ENCODE assay signal across 8 cellular contexts in the genomic region with DNA sequence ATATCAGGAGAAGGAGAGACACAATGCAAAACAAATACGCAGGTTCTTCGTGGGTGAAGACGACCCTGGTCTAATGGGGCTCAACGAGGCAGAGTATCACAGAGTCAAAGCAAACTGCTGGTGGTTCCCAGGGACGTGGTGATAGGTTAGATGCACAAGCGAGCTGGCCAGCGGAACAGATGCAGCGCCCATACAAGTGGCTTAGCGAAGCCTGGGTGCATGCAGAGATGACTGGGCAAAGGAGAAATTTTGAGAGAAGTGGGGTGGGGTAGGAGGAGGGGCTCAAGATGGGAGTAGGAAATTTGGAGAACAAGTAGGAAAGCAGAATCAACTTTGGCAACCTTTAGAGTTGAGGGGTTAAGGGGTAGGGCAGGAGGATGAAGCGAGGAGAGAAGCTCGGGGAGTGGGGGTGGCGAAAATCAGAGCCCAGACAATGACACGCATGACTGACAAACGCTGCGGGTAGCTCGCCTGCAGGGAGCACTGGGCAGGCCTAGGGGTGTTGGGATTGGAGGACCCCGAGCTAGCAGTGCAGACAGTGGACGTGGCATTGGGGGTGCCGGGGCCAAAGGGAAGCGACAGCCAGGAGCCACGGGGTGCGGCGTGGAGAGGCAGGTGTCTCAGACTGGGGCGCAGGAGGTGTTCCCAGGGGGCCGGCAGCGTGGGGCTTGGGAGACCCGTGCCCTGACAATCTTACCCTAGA. TPM values are rescaled to one million over a fixed set of nuclear protein-coding genes. Genes with fewer than 3 reads are reported as not detected.
DNase-seq lines count a peak whose midpoint lies in the region; ATAC-seq and TF ChIP-seq lines count a peak whose summit lies in the region.

No MANE protein-coding gene starts in this region.

- peaks cover 12 to 16% of the 10 kb centered on the region in 2 experiments for H3K4me1 ChIP-seq in neutrophil (ENCODE audit: control insufficient read depth in 1 of 2, insufficient read depth in 1 of 2, low read depth in 1 of 2, low read length in 1 of 2)
- H3K4me1 ChIP-seq in aorta (ENCODE audit: control insufficient read depth in 1 of 2, insufficient read depth in 2 of 2, low read length in 2 of 2), result peaks cover 0 to 5% of the 10 kb centered on the region in 2 donors

- WGBS in aorta, 2 donors, result 0 to 1% methylated on average over 27 of the region's 27 CpGs

- intact Hi-C loops in aorta (cut with DNase I), result no loop called here

- H3K27ac ChIP-seq in AG04450 (ENCODE audit: low read depth, low read length), result peak overlapping the region; percentile 79
- peak overlapping the region; percentile 36 for H3K27ac ChIP-seq in neutrophil
- H3K27ac ChIP-seq in aorta (ENCODE audit: low read depth in 1 of 2, low read length in 2 of 2), result peak overlapping the region; percentile 62 to 70

- DNase-seq in AG04450 (ENCODE audit: low read depth, low spot score) (no peak), NCI-H524 treated with DMSO at 0.1 percent for 48 hours (lab: John Stamatoyannopoulos, UW) (peak; percentile 44), fibroblast of villous mesenchyme (ENCODE audit: low read depth) (peak; percentile 68), aorta (peak; percentile 64 to 81)
- peak; percentile 64 to 69 for DNase-seq in activated T-cell treated with anti-CD3 and anti-CD28 coated beads, Interleukin-2, amount 50 U/mL, for 48 hours

- H3K27me3 ChIP-seq in AG04450 (ENCODE audit: control insufficient read depth, insufficient read depth, low read length), result no peaks in the 10 kb centered on the region
- no peaks in the 10 kb centered on the region for H3K27me3 ChIP-seq in neutrophil
- no peaks in the 10 kb centered on the region for H3K27me3 ChIP-seq in aorta (ENCODE audit: control insufficient read depth in 1 of 2, insufficient read depth in 2 of 2, low read length in 1 of 2)

- TF ChIP-seq CTCF in AG04450 (IDR thresholded peaks at IDR 0.05; ENCODE audit: low read depth, low read length), result no peak
- no peak for TF ChIP-seq CTCF in fibroblast of villous mesenchyme (IDR thresholded peaks at IDR 0.05; ENCODE audit: insufficient read depth, low read depth, low read length)
- no peak for TF ChIP-seq CTCF in neutrophil (IDR thresholded peaks at IDR 0.05)

- CTCF ChIA-PET in AG04450 (lab: Charles Lee), result interaction anchor here (0.7 to 1.5 kb wide), 2 partner anchors 13 to 565 kb away, joined by 3 to 6 read pairs; no protein-coding TSS in a partner anchor

- peaks cover 10% of the 10 kb centered on the region for H3K36me3 ChIP-seq in neutrophil
- H3K36me3 ChIP-seq in aorta (ENCODE audit: control insufficient read depth in 1 of 2, insufficient read depth in 2 of 2, low read length in 1 of 2), result no peaks in the 10 kb centered on the region

- ATAC-seq in GM18508 (IDR thresholded peaks at IDR 0.05; ENCODE audit: insufficient read depth, unreplicated experiment), result peak; percentile 57
- peak; percentile 34 for ATAC-seq in HG02970 (IDR thresholded peaks at IDR 0.05; ENCODE audit: low FRiP score, unreplicated experiment)
- peak; percentile 65 for ATAC-seq in aorta (ENCODE audit: low FRiP score)

- H3K9me3 ChIP-seq in AG04450 (ENCODE audit: control insufficient read depth, insufficient read depth, low read length) (no peaks in the 10 kb centered on the region; the same call in 1 of the 2 replicates), neutrophil (no peaks in the 10 kb centered on the region), aorta (ENCODE audit: control insufficient read depth, low read length) (no peaks in the 10 kb centered on the region)

- POLR2A ChIA-PET in AG04450 (lab: Yijun Ruan, JAX), result interaction anchor here (1.3 kb wide), 1 partner anchor 69 kb away, joined by 4 read pairs; no protein-coding TSS in a partner anchor

- H3K4me3 ChIP-seq in AG04450 (ENCODE audit: low read depth, low read length) (peak overlapping the region; percentile 100), fibroblast of villous mesenchyme (ENCODE audit: low read depth, low read length) (peak overlapping the region; percentile 81), neutrophil (ENCODE audit: low read depth in 1 of 2, low read length in 1 of 2) (peak overlapping the region; percentile 80 to 96), aorta (ENCODE audit: low read length in 2 of 2) (peak overlapping the region; percentile 36 to 85)

RNA-seq across cellular contexts. Expression of a gene that starts 0.5 kb away (rescaled TPM):
- polyA plus RNA-seq in AG04450 (2011; rRNA removed) (145 and 156 TPM in 2 replicates), aorta (10 to 100 TPM; 18.9 to 31.6 TPM)
- 113 and 119 TPM in 2 replicates for polyA minus RNA-seq in AG04450 (2011; rRNA and poly(A)+ RNA removed)
- total RNA-seq in fibroblast of villous mesenchyme (152 and 179 TPM in 2 replicates), aorta (10 to 100 TPM; 39.7 to 57.2 TPM)
